ENCODE assay signal across 23 cellular contexts in genomic region chr7:55473935-55474334, GRCh38.
DNase-seq lines count a peak whose midpoint lies in the region; ATAC-seq and TF ChIP-seq lines count a peak whose summit lies in the region.
"Had no signal": no experiment of that assay in that cellular context is flagged by ENCODE, and none has a peak within 500 bp of the region (broad histone marks: within the 10 kb centered on the region; RNA-seq: fewer than 3 reads in every experiment).

No MANE protein-coding gene starts in this region.

- no peak overlapping the region for H3K4me3 Mint-ChIP-seq in activated T-cell treated with anti-CD3 and anti-CD28 coated beads, Interleukin-2, amount 50 U/mL, for 24 hours
- no peak overlapping the region for H3K4me3 Mint-ChIP-seq in activated T-cell treated with anti-CD3 and anti-CD28 coated beads, Interleukin-2, amount 50 U/mL, for 4 hours
- no peak overlapping the region for H3K4me3 Mint-ChIP-seq in memory B cell
- H3K4me3 Mint-ChIP-seq in stimulated activated naive B cell treated with anti-CD40 and anti-IgM and Interleukin-4, amounts not matched to agents 10 μg/mL and 1 μg/mL and 100 μg/mL, for 72 hours, result no peak overlapping the region
- H3K4me3 Mint-ChIP-seq: activated CD8-positive, alpha-beta T cell treated with anti-CD3 and anti-CD28 coated beads, Interleukin-2, amount 10 ng/mL, durations not matched to agents 7 days and 5 days; dendritic cell treated with granulocyte-macrophage colony-stimulating factor and Interleukin-4, amounts not matched to agents 40 ng/mL and 50 ng/mL, for 4 days had no signal

- ATAC-seq in activated T-cell treated with anti-CD3 and anti-CD28 coated beads, Interleukin-2, amount 50 U/mL, for 4 hours, result no peak
- ATAC-seq in DND-41 (ENCODE audit: insufficient read depth, low read depth), result no peak
- peak; percentile 25 for ATAC-seq in memory B cell (ENCODE audit: low read depth)
- no peak for ATAC-seq in stimulated activated naive B cell treated with anti-CD40 and anti-IgM and Interleukin-4, amounts not matched to agents 10 μg/mL and 1 μg/mL and 100 μg/mL, for 72 hours (replicated peaks)
- ATAC-seq: activated CD8-positive, alpha-beta T cell treated with anti-CD3 and anti-CD28 coated beads, Interleukin-2, amount 10 ng/mL, durations not matched to agents 7 days and 5 days; pancreas had no signal

- H3K4me2 ChIP-seq in DND-41 (ENCODE audit: insufficient read depth, low read length), result no peak overlapping the region

- H2AFZ ChIP-seq in DND-41 (ENCODE audit: low read depth, low read length), result no peak overlapping the region

- H3K27ac Mint-ChIP-seq in activated T-cell treated with anti-CD3 and anti-CD28 coated beads, Interleukin-2, amount 50 U/mL, for 24 hours, result peak overlapping the region; percentile 80
- peak overlapping the region; percentile 62 for H3K27ac Mint-ChIP-seq in memory B cell
- peak overlapping the region; percentile 89 for H3K27ac Mint-ChIP-seq in stimulated activated naive B cell treated with anti-CD40 and anti-IgM and Interleukin-4, amounts not matched to agents 10 μg/mL and 1 μg/mL and 100 μg/mL, for 72 hours
- H3K27ac Mint-ChIP-seq: dendritic cell treated with granulocyte-macrophage colony-stimulating factor and Interleukin-4, amounts not matched to agents 40 ng/mL and 50 ng/mL, for 4 days had no signal

- peaks cover 50% of the 10 kb centered on the region for H3K36me3 ChIP-seq in DND-41 (ENCODE audit: insufficient read depth, low read length)
- H3K36me3 ChIP-seq: adrenal gland, breast epithelium, pancreas, right atrium auricular region had no signal

- H3K9me3 Mint-ChIP-seq in activated T-cell treated with anti-CD3 and anti-CD28 coated beads, Interleukin-2, amount 50 U/mL, for 24 hours, result no peaks in the 10 kb centered on the region
- no peaks in the 10 kb centered on the region for H3K9me3 Mint-ChIP-seq in activated T-cell treated with anti-CD3 and anti-CD28 coated beads, Interleukin-2, amount 50 U/mL, for 4 hours
- no peaks in the 10 kb centered on the region for H3K9me3 Mint-ChIP-seq in memory B cell
- no peaks in the 10 kb centered on the region for H3K9me3 Mint-ChIP-seq in stimulated activated naive B cell treated with anti-CD40 and anti-IgM and Interleukin-4, amounts not matched to agents 10 μg/mL and 1 μg/mL and 100 μg/mL, for 72 hours
- H3K9me3 Mint-ChIP-seq: dendritic cell treated with granulocyte-macrophage colony-stimulating factor and Interleukin-4, amounts not matched to agents 40 ng/mL and 50 ng/mL, for 4 days had no signal

- DNase-seq in activated T-cell treated with anti-CD3 and anti-CD28 coated beads, Interleukin-2, amount 50 U/mL, for 24 hours, result no peak
- no peak for DNase-seq in activated T-cell treated with anti-CD3 and anti-CD28 coated beads, Interleukin-2, amount 50 U/mL, for 4 hours
- DNase-seq in DND-41 (no peak), memory B cell (ENCODE audit: low spot score in 2 of 2) (no peak), HUDEP-2 (lab: John Stamatoyannopoulos, UW; ENCODE audit: unreplicated experiment in 76 of 76) (no peak), amniotic stem cell (lab: John Stamatoyannopoulos, UW) (no peak), NCI-H128 (lab: John Stamatoyannopoulos, UW; ENCODE audit: unreplicated experiment) (no peak)
- DNase-seq in stimulated activated naive B cell treated with anti-CD40 and anti-IgM and Interleukin-4, amounts not matched to agents 10 μg/mL and 1 μg/mL and 100 μg/mL, for 72 hours, result no peak
- DNase-seq: activated CD8-positive, alpha-beta T cell treated with anti-CD3 and anti-CD28 coated beads, Interleukin-2, amount 10 ng/mL, durations not matched to agents 7 days and 5 days; kidney glomerular epithelial cell; NCI-H1105; NCI-H2029 treated with DMSO at 0.1 percent for 48 hours; pancreas; stimulated activated CD4-positive, alpha-beta T cell treated with anti-CD3 and anti-CD28 coated beads, Interleukin-4, amount 100 ng/mL, for 4 hours; T-helper 9 cell had no signal

- no peak overlapping the region for H3K9ac ChIP-seq in DND-41 (ENCODE audit: low read depth, low read length)

- H3K4me1 ChIP-seq in DND-41 (ENCODE audit: insufficient read depth, low read length), result peaks cover 50% of the 10 kb centered on the region
- H3K4me1 ChIP-seq: adrenal gland, breast epithelium, pancreas, right atrium auricular region had no signal

- H3K4me3 ChIP-seq in DND-41 (ENCODE audit: low read depth in 1 of 2, low read length in 2 of 2), result no peak overlapping the region
- H3K4me3 ChIP-seq: adrenal gland, breast epithelium, lung, pancreas, right atrium auricular region, SJSA1 had no signal

- no peaks in the 10 kb centered on the region for H3K9me3 ChIP-seq in DND-41 (ENCODE audit: insufficient read depth, low read length, severe bottlenecking)
- H3K9me3 ChIP-seq: adrenal gland, breast epithelium, pancreas, right atrium auricular region, SJSA1 had no signal

- peak overlapping the region; percentile 38; the same call in 1 of the 2 replicates for H3K27ac ChIP-seq in DND-41 (ENCODE audit: low read length)
- H3K27ac ChIP-seq: adrenal gland, breast epithelium, C4-2B, HL-60, pancreas, right atrium auricular region, SJSA1 had no signal

- peaks cover 61% of the 10 kb centered on the region for H3K36me3 Mint-ChIP-seq in activated T-cell treated with anti-CD3 and anti-CD28 coated beads, Interleukin-2, amount 50 U/mL, for 24 hours (ENCODE audit: low read depth)
- peaks cover 16% of the 10 kb centered on the region for H3K36me3 Mint-ChIP-seq in activated T-cell treated with anti-CD3 and anti-CD28 coated beads, Interleukin-2, amount 50 U/mL, for 4 hours (ENCODE audit: insufficient read depth)
- peaks cover 38% of the 10 kb centered on the region for H3K36me3 Mint-ChIP-seq in memory B cell
- H3K36me3 Mint-ChIP-seq in stimulated activated naive B cell treated with anti-CD40 and anti-IgM and Interleukin-4, amounts not matched to agents 10 μg/mL and 1 μg/mL and 100 μg/mL, for 72 hours, result peaks cover 46 to 64% of the 10 kb centered on the region in 2 donors

- peaks cover 32% of the 10 kb centered on the region for H3K79me2 ChIP-seq in DND-41 (ENCODE audit: insufficient read depth, low read length)

- no peak for TF ChIP-seq CTCF in DND-41 (IDR thresholded peaks at IDR 0.05; ENCODE audit: borderline replicate concordance, extremely low read depth, low read length, poor library complexity, severe bottlenecking)

- no peaks in the 10 kb centered on the region for H3K27me3 ChIP-seq in DND-41 (ENCODE audit: insufficient read depth, low read length, poor library complexity)
- H3K27me3 ChIP-seq: adrenal gland, breast epithelium, pancreas, right atrium auricular region, SJSA1 had no signal

- peaks cover 77% of the 10 kb centered on the region for H3K4me1 Mint-ChIP-seq in activated T-cell treated with anti-CD3 and anti-CD28 coated beads, Interleukin-2, amount 50 U/mL, for 24 hours (ENCODE audit: low read depth)
- H3K4me1 Mint-ChIP-seq in activated T-cell treated with anti-CD3 and anti-CD28 coated beads, Interleukin-2, amount 50 U/mL, for 4 hours (ENCODE audit: low read depth), result peaks cover 81% of the 10 kb centered on the region
- H3K4me1 Mint-ChIP-seq in memory B cell, result peaks cover 49% of the 10 kb centered on the region
- peaks cover 23 to 38% of the 10 kb centered on the region in 2 donors for H3K4me1 Mint-ChIP-seq in stimulated activated naive B cell treated with anti-CD40 and anti-IgM and Interleukin-4, amounts not matched to agents 10 μg/mL and 1 μg/mL and 100 μg/mL, for 72 hours

- peaks cover 49% of the 10 kb centered on the region for H4K20me1 ChIP-seq in DND-41 (ENCODE audit: insufficient read depth, low read length)

- no peaks in the 10 kb centered on the region for H3K27me3 Mint-ChIP-seq in activated T-cell treated with anti-CD3 and anti-CD28 coated beads, Interleukin-2, amount 50 U/mL, for 24 hours
- H3K27me3 Mint-ChIP-seq in activated T-cell treated with anti-CD3 and anti-CD28 coated beads, Interleukin-2, amount 50 U/mL, for 4 hours (ENCODE audit: low read depth), result no peaks in the 10 kb centered on the region
- no peaks in the 10 kb centered on the region for H3K27me3 Mint-ChIP-seq in memory B cell
- H3K27me3 Mint-ChIP-seq in stimulated activated naive B cell treated with anti-CD40 and anti-IgM and Interleukin-4, amounts not matched to agents 10 μg/mL and 1 μg/mL and 100 μg/mL, for 72 hours, result no peaks in the 10 kb centered on the region
- H3K27me3 Mint-ChIP-seq: dendritic cell treated with granulocyte-macrophage colony-stimulating factor and Interleukin-4, amounts not matched to agents 40 ng/mL and 50 ng/mL, for 4 days had no signal
